ENCODE assay signal across 16 cellular contexts in genomic region chr15:84833447-84833846, GRCh38. TPM values are rescaled to one million over a fixed set of nuclear protein-coding genes. Genes with fewer than 3 reads are reported as not detected.
DNase-seq lines count a peak whose midpoint lies in the region; ATAC-seq and TF ChIP-seq lines count a peak whose summit lies in the region.
"Had no signal": no experiment of that assay in that cellular context is flagged by ENCODE, and none has a peak within 500 bp of the region (broad histone marks: within the 10 kb centered on the region; RNA-seq: fewer than 3 reads in every experiment).

No MANE protein-coding gene starts in this region.

- no peaks in the 10 kb centered on the region for H3K4me1 Mint-ChIP-seq in activated CD4-positive, alpha-beta T cell treated with anti-CD3 and anti-CD28 coated beads, Interleukin-2, amount 10 ng/mL, durations not matched to agents 24 days and 14 days

- no peaks in the 10 kb centered on the region for H3K36me3 Mint-ChIP-seq in activated CD4-positive, alpha-beta T cell treated with anti-CD3 and anti-CD28 coated beads, Interleukin-2, amount 10 ng/mL, durations not matched to agents 24 days and 14 days (ENCODE audit: low read depth)

- in situ Hi-C loops in astrocyte of the spinal cord (cut with HindIII; ENCODE audit: low sequenced_read_pairs), result no loop called here

- no peak overlapping the region for H3K4me2 ChIP-seq in hepatocyte

- no peak overlapping the region for H3K27ac Mint-ChIP-seq in activated CD4-positive, alpha-beta T cell treated with anti-CD3 and anti-CD28 coated beads, Interleukin-2, amount 10 ng/mL, durations not matched to agents 24 days and 14 days

- TF ChIP-seq CTCF in astrocyte of the spinal cord (IDR thresholded peaks at IDR 0.05; ENCODE audit: low read depth, low read length) (no peak), hepatocyte (IDR thresholded peaks at IDR 0.05; ENCODE audit: poor library complexity) (no peak)

- TF ChIP-seq POLR2A in GM18505 (IDR thresholded peaks at IDR 0.05; ENCODE audit: borderline replicate concordance, extremely low read depth, insufficient read depth, insufficient read length), result no peak

- H3K27ac ChIP-seq in hepatocyte, result no peak overlapping the region
- H3K27ac ChIP-seq: body of pancreas, vagina had no signal

- no peaks in the 10 kb centered on the region for H3K9me3 Mint-ChIP-seq in activated CD4-positive, alpha-beta T cell treated with anti-CD3 and anti-CD28 coated beads, Interleukin-2, amount 10 ng/mL, durations not matched to agents 24 days and 14 days

- no peaks in the 10 kb centered on the region for H4K20me1 ChIP-seq in hepatocyte (ENCODE audit: insufficient read depth, poor library complexity, severe bottlenecking)

- H3K4me3 Mint-ChIP-seq in activated CD4-positive, alpha-beta T cell treated with anti-CD3 and anti-CD28 coated beads, Interleukin-2, amount 10 ng/mL, durations not matched to agents 24 days and 14 days, result no peak overlapping the region

- H3K4me3 ChIP-seq in astrocyte of the spinal cord (ENCODE audit: low read depth, low read length), result no peak overlapping the region
- no peak overlapping the region for H3K4me3 ChIP-seq in hepatocyte
- H3K4me3 ChIP-seq: body of pancreas, GM12878, vagina had no signal

- no peak for ATAC-seq in GM18505 (IDR thresholded peaks at IDR 0.05; ENCODE audit: unreplicated experiment)
- ATAC-seq in GM19455 (IDR thresholded peaks at IDR 0.05; ENCODE audit: unreplicated experiment), result no peak
- ATAC-seq: body of pancreas, GM12878 had no signal

- DNase-seq in A172 (ENCODE audit: low spot score), result peak; percentile 36
- peak; percentile 33 for DNase-seq in LoVo (ENCODE audit: low spot score)
- DNase-seq in astrocyte of the spinal cord (ENCODE audit: low read depth, low spot score), result peak; percentile 26
- peak; percentile 35 for DNase-seq in hepatocyte (ENCODE audit: low spot score)
- no peak for DNase-seq in NOMO-1 treated with dmso at 0.1 percent for 144 hours (lab: John Stamatoyannopoulos, UW; ENCODE audit: unreplicated experiment)
- DNase-seq in activated CD4-positive, alpha-beta T cell treated with anti-CD3 and anti-CD28 coated beads, Interleukin-2, amount 10 ng/mL, durations not matched to agents 24 days and 14 days, result no peak
- DNase-seq: activated CD4-positive, alpha-beta T cell treated with anti-CD3 and anti-CD28 coated beads for 48 hours; DND-41; NCI-H2107 had no signal

- H3K79me2 ChIP-seq in hepatocyte, result peaks cover 13% of the 10 kb centered on the region

- H3K4me1 ChIP-seq in hepatocyte (ENCODE audit: insufficient read depth), result no peaks in the 10 kb centered on the region

- H2AFZ ChIP-seq in hepatocyte, result no peak overlapping the region

- H3K9me3 ChIP-seq in hepatocyte (ENCODE audit: low read depth), result no peaks in the 10 kb centered on the region
- H3K9me3 ChIP-seq: body of pancreas, vagina had no signal

- H3K27me3 ChIP-seq in hepatocyte, result no peaks in the 10 kb centered on the region
- H3K27me3 ChIP-seq: body of pancreas, vagina had no signal

- H3K9me2 ChIP-seq in hepatocyte (replicated peaks; ENCODE audit: insufficient read depth), result no peaks in the 10 kb centered on the region

- no peaks in the 10 kb centered on the region for H3K36me3 ChIP-seq in hepatocyte (replicated peaks; ENCODE audit: insufficient read depth, low read depth)
- H3K36me3 ChIP-seq: vagina had no signal

- H3K27me3 Mint-ChIP-seq in activated CD4-positive, alpha-beta T cell treated with anti-CD3 and anti-CD28 coated beads, Interleukin-2, amount 10 ng/mL, durations not matched to agents 24 days and 14 days, result peaks cover 25% of the 10 kb centered on the region

- WGBS in hepatocyte (ENCODE audit: low lambda C conversion rate, missing lambda C conversion rate), result 66% methylated on average over 4 of the region's 4 CpGs

- intact Hi-C loops in activated CD4-positive, alpha-beta T cell treated with anti-CD3 and anti-CD28 coated beads, Interleukin-2, amount 10 ng/mL, durations not matched to agents 24 days and 14 days (cut with micrococcal nuclease), result no loop called here

RNA-seq across cellular contexts. Expression of gene ALPK3, which starts 16.3 kb away (rescaled TPM):
- 0.10 and 0.12 TPM in 2 replicates for total RNA-seq in A172 (2014; rRNA removed; shearing (Covaris generic))
- total RNA-seq in hepatocyte, result 25.3 and 25.9 TPM in 2 replicates
- polyA plus RNA-seq in hepatocyte, result 6.0 and 7.1 TPM in 2 replicates
- total RNA-seq in activated CD4-positive, alpha-beta T cell treated with anti-CD3 and anti-CD28 coated beads, Interleukin-2, amount 10 ng/mL, durations not matched to agents 24 days and 14 days, result 0.09 and 0.21 TPM in 2 replicates

RNA-seq across cellular contexts. Expression of gene SLC28A1, which starts 51.0 kb away (rescaled TPM):
- not detected in 2 replicates for total RNA-seq in A172 (2014; rRNA removed; shearing (Covaris generic))
- total RNA-seq in hepatocyte, result 2.7 and 3.0 TPM in 2 replicates
- 1.5 and 2.5 TPM in 2 replicates for polyA plus RNA-seq in hepatocyte
- not detected in 2 replicates for total RNA-seq in activated CD4-positive, alpha-beta T cell treated with anti-CD3 and anti-CD28 coated beads, Interleukin-2, amount 10 ng/mL, durations not matched to agents 24 days and 14 days
- total RNA-seq: GM12878, mononuclear cell, vagina had no signal
- polyA plus RNA-seq: AG04450, GM12878 had no signal

Comparison
In these comparisons a context has a peak if more than half of its experiments do, and no peak if none do; other contexts are left out.
1. DNase-seq: peak in A172 (single experiment), LoVo (single experiment), astrocyte of the spinal cord (single experiment) and hepatocyte (single experiment); none in NOMO-1 treated with dmso at 0.1 percent for 144 hours (single experiment) and activated CD4-positive, alpha-beta T cell treated with anti-CD3 and anti-CD28 coated beads, Interleukin-2, amount 10 ng/mL, durations not matched to agents 24 days and 14 days (single experiment).
2. RNA of gene ALPK3, which starts 16.3 kb away (total RNA-seq): 25.3 to 25.9 TPM in hepatocyte; 0.09 to 0.21 TPM in activated CD4-positive, alpha-beta T cell treated with anti-CD3 and anti-CD28 coated beads, Interleukin-2, amount 10 ng/mL, durations not matched to agents 24 days and 14 days and 0.10 to 0.12 TPM in A172; every median in the first group is over 10 times any median in the second.